16 cellular contexts compared by ENCODE assay signal in the genomic region with DNA sequence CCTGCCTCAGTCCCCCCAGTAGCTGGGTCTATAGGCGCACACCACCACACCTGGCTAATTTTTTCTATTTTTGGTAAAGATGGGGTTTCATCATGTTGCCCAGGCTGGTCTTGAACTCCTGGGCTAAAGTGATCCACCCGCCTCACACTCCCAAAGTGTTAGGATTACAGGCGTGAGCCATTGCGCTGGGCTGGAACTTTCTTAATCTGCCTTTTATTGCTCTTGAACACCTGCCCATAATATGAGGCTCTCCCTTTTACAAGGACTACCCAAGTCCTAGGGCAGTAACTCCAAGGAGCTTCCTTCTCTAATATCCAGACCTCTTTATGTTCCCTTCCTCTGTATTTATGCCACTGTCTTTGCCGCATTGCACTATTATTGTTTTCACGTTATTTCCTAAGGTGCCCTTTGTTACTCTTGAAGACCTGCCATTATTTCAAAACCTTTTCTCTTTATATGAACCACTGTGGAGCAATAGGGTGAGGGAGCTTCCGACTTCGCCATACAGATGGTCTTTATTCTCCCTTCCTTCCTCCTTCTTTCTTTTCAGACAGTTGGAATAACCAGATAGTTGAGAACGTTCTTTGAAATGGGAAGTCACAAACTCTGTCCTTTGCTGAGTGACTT.
"Had no signal": no experiment of that assay in that cellular context is flagged by ENCODE, and none has a peak within 500 bp of the region (broad histone marks: within the 10 kb centered on the region; RNA-seq: fewer than 3 reads in every experiment).

No MANE protein-coding gene starts in this region.

- H3K36me3 Mint-ChIP-seq: activated naive CD4-positive, alpha-beta T cell treated with anti-CD3 and anti-CD28 coated beads, Interleukin-2, amount 50 U/mL, for 72 hours; brain; naive thymus-derived CD8-positive, alpha-beta T cell; stimulated activated effector memory CD8-positive, alpha-beta T cell treated with anti-CD3 and anti-CD28 coated beads, Interleukin-12 subunit alpha, Interleukin-12 subunit beta, amount 100 ng/mL, for 72 hours had no signal

- H3K27me3 Mint-ChIP-seq: progenitor cell of endocrine pancreas had no signal

- H3K4me3 ChIP-seq: tibial artery had no signal

- H3K4me1 Mint-ChIP-seq: naive thymus-derived CD8-positive, alpha-beta T cell; stimulated activated effector memory CD8-positive, alpha-beta T cell treated with anti-CD3 and anti-CD28 coated beads, Interleukin-12 subunit alpha, Interleukin-12 subunit beta, amount 100 ng/mL, for 72 hours had no signal

- H3K9me3 ChIP-seq: tibial artery had no signal

- DNase-seq: activated T-cell treated with anti-CD3 and anti-CD28 coated beads, Interleukin-2, amount 50 U/mL, for 1 hour; amniotic stem cell; cerebellar nuclear complex; dermis blood vessel endothelial cell; endodermal cell; erythroblast; hypothalamus; naive thymus-derived CD8-positive, alpha-beta T cell; nucleus accumbens; right cardiac atrium had no signal

- H3K4me1 ChIP-seq: tibial artery had no signal

- H3K9me3 Mint-ChIP-seq: brain, endodermal cell had no signal

- H3K27ac Mint-ChIP-seq: activated naive CD4-positive, alpha-beta T cell treated with anti-CD3 and anti-CD28 coated beads, Interleukin-2, amount 50 U/mL, for 72 hours; brain; endodermal cell; naive thymus-derived CD8-positive, alpha-beta T cell; progenitor cell of endocrine pancreas; stimulated activated effector memory CD8-positive, alpha-beta T cell treated with anti-CD3 and anti-CD28 coated beads, Interleukin-12 subunit alpha, Interleukin-12 subunit beta, amount 100 ng/mL, for 72 hours had no signal

- H3K27ac ChIP-seq: tibial artery had no signal

- H3K27me3 ChIP-seq: tibial artery had no signal

- ATAC-seq: activated CD4-positive, CD25-positive, alpha-beta regulatory T cell treated with anti-CD3 and anti-CD28 coated beads, Interleukin-2, amount 50 U/mL, for 24 hours; activated naive CD4-positive, alpha-beta T cell treated with anti-CD3 and anti-CD28 coated beads, Interleukin-2, amount 50 U/mL, for 72 hours; naive thymus-derived CD8-positive, alpha-beta T cell; right cardiac atrium; stimulated activated effector memory CD8-positive, alpha-beta T cell treated with anti-CD3 and anti-CD28 coated beads, Interleukin-12 subunit alpha, Interleukin-12 subunit beta, amount 100 ng/mL, for 72 hours had no signal

- H3K4me3 Mint-ChIP-seq: brain; endodermal cell; naive thymus-derived CD8-positive, alpha-beta T cell; stimulated activated effector memory CD8-positive, alpha-beta T cell treated with anti-CD3 and anti-CD28 coated beads, Interleukin-12 subunit alpha, Interleukin-12 subunit beta, amount 100 ng/mL, for 72 hours had no signal

- H3K36me3 ChIP-seq: tibial artery had no signal
